ENCODE assay signal across 11 cellular contexts in genomic region chr2:36371963-36372391, GRCh38. TPM values are rescaled to one million over a fixed set of nuclear protein-coding genes. Genes with fewer than 3 reads are reported as not detected.
A peak's percentile ranks its signal among the peaks of the same experiment; 100 is the strongest.
DNase-seq lines count a peak whose midpoint lies in the region; ATAC-seq and TF ChIP-seq lines count a peak whose summit lies in the region.
"Had no signal": no experiment of that assay in that cellular context is flagged by ENCODE, and none has a peak within 500 bp of the region (broad histone marks: within the 10 kb centered on the region; RNA-seq: fewer than 3 reads in every experiment).

No MANE protein-coding gene starts in this region.

- H3K9me3 Mint-ChIP-seq in activated T-helper 17 cell treated with anti-CD3 and anti-CD28 coated beads, Interleukin-2, amount 50 U/mL, for 72 hours: no peaks in the 10 kb centered on the region
- H3K9me3 Mint-ChIP-seq: activated CD8-positive, alpha-beta T cell treated with anti-CD3 and anti-CD28 coated beads for 36 hours had no signal

- H3K4me1 Mint-ChIP-seq in activated T-helper 17 cell treated with anti-CD3 and anti-CD28 coated beads, Interleukin-2, amount 50 U/mL, for 72 hours: peaks cover 5% of the 10 kb centered on the region

- H3K36me3 ChIP-seq in sigmoid colon: no peaks in the 10 kb centered on the region
- H3K36me3 ChIP-seq: neutrophil had no signal

- no peak overlapping the region for H3K4me3 Mint-ChIP-seq in activated T-helper 17 cell treated with anti-CD3 and anti-CD28 coated beads, Interleukin-2, amount 50 U/mL, for 72 hours
- H3K4me3 Mint-ChIP-seq: activated CD8-positive, alpha-beta T cell treated with anti-CD3 and anti-CD28 coated beads for 36 hours had no signal

- no peak overlapping the region for H3K27ac Mint-ChIP-seq in activated T-helper 17 cell treated with anti-CD3 and anti-CD28 coated beads, Interleukin-2, amount 50 U/mL, for 72 hours

- peaks cover 4% of the 10 kb centered on the region for H3K27me3 Mint-ChIP-seq in activated T-helper 17 cell treated with anti-CD3 and anti-CD28 coated beads, Interleukin-2, amount 50 U/mL, for 72 hours

- TF ChIP-seq EP300 in sigmoid colon (IDR thresholded peaks at IDR 0.05): no peak

- peaks cover 0 to 100% (median 97%) of the 10 kb centered on the region in 4 donors for H3K4me1 ChIP-seq in sigmoid colon

- peak overlapping the region in 3 of 4 donors; percentile 60 to 95 (median 63) for H3K27ac ChIP-seq in sigmoid colon
- H3K27ac ChIP-seq: neutrophil had no signal

- intact Hi-C loops in sigmoid colon (cut with DNase I): no loop called here

- no peak for ATAC-seq in GM18517 (IDR thresholded peaks at IDR 0.05; ENCODE audit: unreplicated experiment)
- no peak for ATAC-seq in activated T-helper 17 cell treated with anti-CD3 and anti-CD28 coated beads, Interleukin-2, amount 50 U/mL, for 72 hours (replicated peaks)
- ATAC-seq: activated CD8-positive, alpha-beta T cell treated with anti-CD3 and anti-CD28 coated beads for 36 hours had no signal

- 17 to 55% methylated on average over 2 of the region's 2 CpGs for WGBS in sigmoid colon, 2 donors

- H3K4me3 ChIP-seq in foreskin fibroblast (ENCODE audit: low read depth in 1 of 2, low read length in 2 of 2) (no peak overlapping the region), sigmoid colon (no peak overlapping the region)

- no peaks in the 10 kb centered on the region for H3K27me3 ChIP-seq in sigmoid colon

- no peaks in the 10 kb centered on the region for H3K9me3 ChIP-seq in sigmoid colon
- H3K9me3 ChIP-seq: neutrophil had no signal

- TF ChIP-seq POLR2A in sigmoid colon (IDR thresholded peaks at IDR 0.05): no peak

- TF ChIP-seq CTCF in foreskin fibroblast (IDR thresholded peaks at IDR 0.05; ENCODE audit: low read depth, low read length) (no peak), sigmoid colon (IDR thresholded peaks at IDR 0.05) (no peak)

- H3K36me3 Mint-ChIP-seq in activated T-helper 17 cell treated with anti-CD3 and anti-CD28 coated beads, Interleukin-2, amount 50 U/mL, for 72 hours (ENCODE audit: low read depth): no peaks in the 10 kb centered on the region

- DNase-seq in GM03348 (ENCODE audit: low spot score): peak; percentile 59
- peak; percentile 66 for DNase-seq in SW480 (ENCODE audit: low spot score)
- peak; percentile 77 to 91 for DNase-seq in foreskin fibroblast
- DNase-seq in sigmoid colon: no peak
- no peak for DNase-seq in activated CD4-positive, alpha-beta T cell treated with anti-CD3 and anti-CD28 coated beads for 4 hours
- no peak for DNase-seq in NCI-H446 treated with DMSO at 0.1 percent for 48 hours (lab: John Stamatoyannopoulos, UW)
- DNase-seq: activated CD8-positive, alpha-beta T cell treated with anti-CD3 and anti-CD28 coated beads for 36 hours; cortex of kidney had no signal

RNA-seq across cellular contexts. Expression of gene CRIM1, which starts 16.4 kb away (rescaled TPM):
- 100 to 1,000 TPM in 1 of 4 donors, 10 to 100 TPM in 3; 55.6 to 148 (median 64.2) TPM for total RNA-seq in sigmoid colon
- polyA plus RNA-seq in sigmoid colon: 10 to 100 TPM in 1 of 3 donors, 1 to 10 TPM in 2; 3.0 to 14.8 (median 3.9) TPM
- 10 to 100 TPM in 1 of 2 donors, 1 to 10 TPM in 1; 2.2 to 15.5 TPM for total RNA-seq in activated T-helper 17 cell treated with anti-CD3 and anti-CD28 coated beads, Interleukin-2, amount 50 U/mL, for 72 hours

Comparison
In these comparisons a context has a peak if more than half of its experiments do, and no peak if none do; other contexts are left out.
1. DNase-seq: peak in GM03348 (single experiment), SW480 (single experiment) and foreskin fibroblast (2 of 2); none in sigmoid colon (single experiment), activated CD4-positive, alpha-beta T cell treated with anti-CD3 and anti-CD28 coated beads for 4 hours (0 of 2) and NCI-H446 treated with DMSO at 0.1 percent for 48 hours (single experiment).